16 cellular contexts compared by ENCODE assay signal in genomic region chrX:10240918-10241317, GRCh38.
DNase-seq lines count a peak whose midpoint lies in the region; ATAC-seq and TF ChIP-seq lines count a peak whose summit lies in the region.
"Had no signal": no experiment of that assay in that cellular context is flagged by ENCODE, and none has a peak within 500 bp of the region (broad histone marks: within the 10 kb centered on the region; RNA-seq: fewer than 3 reads in every experiment).

No MANE protein-coding gene starts in this region.

- no peaks in the 10 kb centered on the region for H3K9me3 ChIP-seq in testis
- H3K9me3 ChIP-seq: right lobe of liver, tibial nerve had no signal

- H3K27me3 ChIP-seq in testis: no peaks in the 10 kb centered on the region
- H3K27me3 ChIP-seq: right lobe of liver, tibial nerve had no signal

- intact Hi-C loops in testis (cut with DNase I; ENCODE audit: low total_unique reads): no loop called here

- WGBS in testis, 2 donors: 81 to 84% methylated on average over 4 of the region's 4 CpGs

- TF ChIP-seq CTCF in fibroblast of pulmonary artery (IDR thresholded peaks at IDR 0.05; ENCODE audit: low read length, missing control alignments) (no peak), testis (IDR thresholded peaks at IDR 0.05) (no peak)

- H3K27ac ChIP-seq in testis: no peak overlapping the region
- H3K27ac ChIP-seq: epithelial cell of prostate, right lobe of liver, SK-N-MC had no signal

- TF ChIP-seq POLR2A in testis (IDR thresholded peaks at IDR 0.05): no peak

- H3K4me1 ChIP-seq in testis: peaks cover 8% of the 10 kb centered on the region
- H3K4me1 ChIP-seq: right lobe of liver, tibial nerve had no signal

- ATAC-seq in GM18519 (IDR thresholded peaks at IDR 0.05; ENCODE audit: low FRiP score, unreplicated experiment) (peak; percentile 51), SK-N-SH treated with all-trans-retinoic acid at 6 μM for 48 hours (peak; percentile 64), GM19395 (IDR thresholded peaks at IDR 0.05; ENCODE audit: unreplicated experiment) (no peak)
- ATAC-seq: right lobe of liver had no signal

- DNase-seq in fibroblast of pulmonary artery (ENCODE audit: low read depth) (peak; percentile 35), stromal cell of bone marrow (ENCODE audit: low read depth) (peak; percentile 64), testis (no peak), activated gamma-delta T cell (lab: John Stamatoyannopoulos, UW) (no peak), NCI-H2081 (lab: John Stamatoyannopoulos, UW) (no peak)
- DNase-seq: activated B cell treated with CpG ODN at 0.5 μM for 24 hours; activated T-cell treated with anti-CD3 and anti-CD28 coated beads, Interleukin-2, amount 50 U/mL, for 1 hour; DND-41; NCI-H82; right lobe of liver had no signal

- H3K36me3 ChIP-seq in testis (ENCODE audit: low read depth, missing control alignments): no peaks in the 10 kb centered on the region
- H3K36me3 ChIP-seq: right lobe of liver, tibial nerve had no signal

- H3K4me3 ChIP-seq in fibroblast of pulmonary artery (replicated peaks; ENCODE audit: low read depth, low read length) (no peak overlapping the region), testis (no peak overlapping the region)
- H3K4me3 ChIP-seq: right lobe of liver, SK-N-MC, tibial nerve had no signal

TF ChIP-seq in SK-N-SH treated with all-trans-retinoic acid at 6 μM for 48 hours, 23 proteins besides CTCF, POLR2A, EP300 and RAD21:
- TF ChIP-seq ZFP30 (CRISPR knock-in tag; IDR thresholded peaks at IDR 0.05) (no peak), PATZ1 (CRISPR knock-in tag; IDR thresholded peaks at IDR 0.05; ENCODE audit: borderline replicate concordance) (no peak), SNAI2 (CRISPR knock-in tag; IDR thresholded peaks at IDR 0.05) (no peak), BACH2 (CRISPR knock-in tag; IDR thresholded peaks at IDR 0.05; ENCODE audit: borderline replicate concordance) (no peak), OSR1 (CRISPR knock-in tag; IDR thresholded peaks at IDR 0.05) (no peak), ESRRG (CRISPR knock-in tag; IDR thresholded peaks at IDR 0.05) (no peak), POU6F1 (CRISPR knock-in tag; IDR thresholded peaks at IDR 0.05; ENCODE audit: borderline replicate concordance, low read depth) (no peak), ZNF70 (CRISPR knock-in tag; IDR thresholded peaks at IDR 0.05) (no peak), ZC3H10 (CRISPR knock-in tag; IDR thresholded peaks at IDR 0.05) (no peak), ZFP3 (CRISPR knock-in tag; IDR thresholded peaks at IDR 0.05) (no peak), CSDC2 (CRISPR knock-in tag; IDR thresholded peaks at IDR 0.05) (no peak), PPARA (CRISPR knock-in tag; IDR thresholded peaks at IDR 0.05; ENCODE audit: borderline replicate concordance) (no peak), CREB5 (CRISPR knock-in tag; IDR thresholded peaks at IDR 0.05; ENCODE audit: low read depth) (no peak), ZNF8 (CRISPR knock-in tag; IDR thresholded peaks at IDR 0.05) (no peak), CSRNP3 (CRISPR knock-in tag; IDR thresholded peaks at IDR 0.05) (no peak), ZNF565 (CRISPR knock-in tag; conservative IDR thresholded peaks at IDR 0.05; ENCODE audit: low read depth) (no peak), ARNTL (CRISPR knock-in tag; IDR thresholded peaks at IDR 0.05; ENCODE audit: borderline replicate concordance, low read depth) (no peak)

Comparison
In these comparisons a context has a peak if more than half of its experiments do, and no peak if none do; other contexts are left out.
1. DNase-seq: peak in fibroblast of pulmonary artery (single experiment) and stromal cell of bone marrow (single experiment); none in testis (single experiment), activated gamma-delta T cell (single experiment) and NCI-H2081 (0 of 2).